ENCODE assay signal across 12 cellular contexts in genomic region chr13:41547253-41548000, GRCh38.
DNase-seq lines count a peak whose midpoint lies in the region; ATAC-seq lines count a peak whose summit lies in the region.
"Had no signal": no experiment of that assay in that cellular context is flagged by ENCODE, and none has a peak within 500 bp of the region (broad histone marks: within the 10 kb centered on the region; RNA-seq: fewer than 3 reads in every experiment).

No MANE protein-coding gene starts in this region.

- H3K27ac Mint-ChIP-seq in T-helper 17 cell = no peak overlapping the region

- H3K27me3 Mint-ChIP-seq in T-helper 17 cell = peaks cover 6% of the 10 kb centered on the region

- no peak overlapping the region for H3K4me3 Mint-ChIP-seq in T-helper 17 cell

- peak overlapping the region; percentile 99 for H3K27ac ChIP-seq in SJCRH30
- peak overlapping the region; percentile 24 to 34 for H3K27ac ChIP-seq in esophagus (ENCODE audit: low read depth in 2 of 2, low read length in 1 of 2)
- H3K27ac ChIP-seq in substantia nigra (ENCODE audit: low read depth, low read length, poor library complexity, severe bottlenecking) = peak overlapping the region; percentile 100
- H3K27ac ChIP-seq: HL-60, SJSA1 had no signal

- ATAC-seq in T-helper 17 cell = no peak

- peak; percentile 89 for DNase-seq in SJCRH30
- DNase-seq in middle frontal gyrus (ENCODE audit: extremely low spot score, low spot score) = peak; percentile 81
- peak; percentile 33 to 98 (median 91) for DNase-seq in substantia nigra (lab: John Stamatoyannopoulos, UW)
- no peak for DNase-seq in NCI-H146 treated with DMSO at 0.1 percent for 48 hours (lab: John Stamatoyannopoulos, UW; ENCODE audit: unreplicated experiment)
- no peak for DNase-seq in DMS79 (lab: John Stamatoyannopoulos, UW)
- DNase-seq in T-helper 17 cell = no peak
- no peak for DNase-seq in activated naive CD4-positive, alpha-beta T cell treated with anti-CD3 and anti-CD28 coated beads, Interleukin-2, amount 50 U/mL, for 16 hours
- DNase-seq: cortex of kidney, NCI-H1417 had no signal

- H3K4me1 Mint-ChIP-seq in T-helper 17 cell = peaks cover 3% of the 10 kb centered on the region

- H3K4me1 ChIP-seq in SJCRH30 = peaks cover 52% of the 10 kb centered on the region
- peaks cover 2 to 9% of the 10 kb centered on the region in 2 donors for H3K4me1 ChIP-seq in esophagus (ENCODE audit: control insufficient read depth in 2 of 2, insufficient read depth in 2 of 2, low read length in 1 of 2)

- H3K4me3 ChIP-seq in SJCRH30 = peak overlapping the region; percentile 16
- no peak overlapping the region for H3K4me3 ChIP-seq in esophagus (ENCODE audit: low read depth in 1 of 2, low read length in 2 of 2)
- H3K4me3 ChIP-seq: SJSA1 had no signal

- 50 to 52% methylated on average over 16 of the region's 16 CpGs for WGBS in esophagus, 2 donors

- H3K36me3 ChIP-seq in SJCRH30 = no peaks in the 10 kb centered on the region
- no peaks in the 10 kb centered on the region for H3K36me3 ChIP-seq in esophagus (ENCODE audit: control insufficient read depth in 2 of 2, insufficient read depth in 2 of 2, low read length in 1 of 2)
- H3K36me3 ChIP-seq: SJSA1 had no signal

- H3K36me3 Mint-ChIP-seq in T-helper 17 cell (ENCODE audit: low read depth) = no peaks in the 10 kb centered on the region

- H3K9me3 ChIP-seq in SJCRH30 (replicated peaks) (no peaks in the 10 kb centered on the region; the same call in 1 of the 2 replicates), esophagus (ENCODE audit: control insufficient read depth in 2 of 2, insufficient read depth in 1 of 2, low read depth in 1 of 2, low read length in 1 of 2) (no peaks in the 10 kb centered on the region), T-helper 17 cell (ENCODE audit: control insufficient read depth, low read length, poor library complexity, severe bottlenecking) (no peaks in the 10 kb centered on the region)
- H3K9me3 ChIP-seq: SJSA1 had no signal

- H3K27me3 ChIP-seq in SJCRH30 = no peaks in the 10 kb centered on the region
- no peaks in the 10 kb centered on the region for H3K27me3 ChIP-seq in esophagus (ENCODE audit: control insufficient read depth in 1 of 2, insufficient read depth in 2 of 2, low read length in 2 of 2)
- H3K27me3 ChIP-seq: SJSA1 had no signal

Comparison
In these comparisons a context has a peak if more than half of its experiments do, and no peak if none do; other contexts are left out.
1. DNase-seq: peak in SJCRH30 (2 of 2), middle frontal gyrus (single experiment) and substantia nigra (49 of 49); none in NCI-H146 treated with DMSO at 0.1 percent for 48 hours (single experiment), DMS79 (single experiment), T-helper 17 cell (0 of 3) and activated naive CD4-positive, alpha-beta T cell treated with anti-CD3 and anti-CD28 coated beads, Interleukin-2, amount 50 U/mL, for 16 hours (single experiment).
2. H3K27ac ChIP-seq: peak in every context shown above with its lines; median percentile 100 in substantia nigra; 99 in SJCRH30; 29 in esophagus.